In the genomic region with DNA sequence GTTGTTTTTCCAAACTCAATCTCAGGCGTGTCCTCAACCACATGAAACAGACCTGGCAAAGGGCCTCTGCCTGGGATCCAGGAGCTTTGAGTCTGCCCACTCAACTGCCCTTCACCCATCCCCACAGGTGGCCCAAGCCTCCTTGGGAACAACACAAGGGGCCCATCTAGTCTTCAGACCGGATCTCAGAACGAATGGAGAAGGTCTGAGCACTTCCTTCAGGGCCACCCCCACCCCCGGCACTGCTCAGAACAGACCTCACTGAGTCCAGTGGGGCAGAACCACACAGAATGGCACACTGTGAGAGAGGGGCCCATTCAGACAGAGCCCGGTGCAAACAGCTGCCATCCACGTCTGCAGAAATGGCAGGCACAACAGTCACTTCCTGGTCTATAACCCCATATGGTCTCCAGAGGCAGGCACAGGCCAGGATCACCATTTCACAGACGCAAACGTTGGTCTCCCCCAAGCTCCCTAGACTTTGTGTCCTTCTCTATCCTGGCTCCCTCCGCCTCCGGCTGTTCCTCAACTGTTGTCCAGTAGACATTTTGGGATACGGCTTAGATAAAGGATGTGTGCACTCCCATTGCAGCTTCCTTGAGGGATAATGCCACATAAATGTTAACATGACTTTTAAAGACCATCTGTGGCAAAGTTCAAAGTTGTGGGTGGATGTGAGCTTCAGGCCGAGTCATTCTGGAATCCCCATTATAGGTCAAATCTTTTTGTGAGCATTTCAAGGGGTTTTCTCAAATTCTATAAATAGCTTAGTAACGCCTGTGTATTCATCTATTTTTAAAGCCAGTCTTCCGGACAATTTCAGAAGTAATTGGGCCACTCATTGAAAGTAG, we compare ENCODE assay signal across 9 cellular contexts.
DNase-seq lines count a peak whose midpoint lies in the region; ATAC-seq, FAIRE-seq and TF ChIP-seq lines count a peak whose summit lies in the region.
"Had no signal": no experiment of that assay in that cellular context is flagged by ENCODE, and none has a peak within 500 bp of the region (broad histone marks: within the 10 kb centered on the region; RNA-seq: fewer than 3 reads in every experiment).

No MANE protein-coding gene starts in this region.

- H3K27ac ChIP-seq in heart left ventricle, result peak overlapping the region in 10 of 12 donors; percentile 9 to 82 (median 66)

- peaks cover 0 to 7% (median 0%) of the 10 kb centered on the region in 9 donors for H3K36me3 ChIP-seq in heart left ventricle
- peaks cover 8% of the 10 kb centered on the region for H3K36me3 ChIP-seq in bronchial epithelial cell (ENCODE audit: control insufficient read depth, insufficient read depth, low read length)

- H3K27me3 ChIP-seq in heart left ventricle (no peaks in the 10 kb centered on the region), bronchial epithelial cell (ENCODE audit: control insufficient read depth, insufficient read depth, low read length) (no peaks in the 10 kb centered on the region)

- no peaks in the 10 kb centered on the region for H3K9me3 ChIP-seq in heart left ventricle

- ATAC-seq in heart left ventricle (no peak), Right ventricle myocardium superior (ENCODE audit: poor library complexity) (no peak), HG03159 (IDR thresholded peaks at IDR 0.05; ENCODE audit: unreplicated experiment) (peak; percentile 62)

- peak; percentile 60 for FAIRE-seq in bronchial epithelial cell (lab: Jason Lieb, UNC)
- no peak for FAIRE-seq in urothelium cell line (lab: Jason Lieb, UNC)
- FAIRE-seq: islet of Langerhans had no signal

- H3K4me3 ChIP-seq in heart left ventricle (no peak overlapping the region), bronchial epithelial cell (ENCODE audit: low read depth, low read length) (no peak overlapping the region)

- no peak for TF ChIP-seq POLR2A in heart left ventricle (IDR thresholded peaks at IDR 0.05)

- intact Hi-C loops in heart left ventricle (cut with DNase I) (no loop called here), Right ventricle myocardium superior (cut with DNase I) (no loop called here)

- DNase-seq in heart left ventricle, result peak in 4 of 5 donors; percentile 4 to 25 (median 19)
- DNase-seq in Right ventricle myocardium superior, result no peak
- DNase-seq in bronchial epithelial cell (ENCODE audit: low read depth), result no peak
- DNase-seq in stimulated activated CD8-positive, alpha-beta memory T cell treated with anti-CD3 and anti-CD28 coated beads, Interleukin-4, amount 100 ng/mL, for 48 hours, result peak; percentile 38
- DNase-seq in urothelium cell line (ENCODE audit: low spot score), result no peak
- DNase-seq in NAMALWA (ENCODE audit: low spot score), result no peak
- no peak for DNase-seq in NCI-H1417 treated with DMSO at 0.1 percent for 48 hours (lab: John Stamatoyannopoulos, UW)

- H3K4me1 ChIP-seq in heart left ventricle, result peaks cover 5 to 74% (median 38%) of the 10 kb centered on the region in 12 donors

- 67 to 77% (median 69%) methylated on average over 14 of the region's 14 CpGs for WGBS in heart left ventricle, 4 donors

- no peak for TF ChIP-seq CTCF in heart left ventricle (IDR thresholded peaks at IDR 0.05)
- TF ChIP-seq CTCF in bronchial epithelial cell (IDR thresholded peaks at IDR 0.05; ENCODE audit: insufficient read depth, low read length, severe bottlenecking), result no peak

Comparison
In these comparisons a context has a peak if more than half of its experiments do, and no peak if none do; other contexts are left out.
1. DNase-seq: peak in heart left ventricle (4 of 5) and stimulated activated CD8-positive, alpha-beta memory T cell treated with anti-CD3 and anti-CD28 coated beads, Interleukin-4, amount 100 ng/mL, for 48 hours (single experiment); none in Right ventricle myocardium superior (single experiment), bronchial epithelial cell (single experiment), urothelium cell line (single experiment), NAMALWA (single experiment) and NCI-H1417 treated with DMSO at 0.1 percent for 48 hours (single experiment).